ENCODE assay signal across 8 cellular contexts in the genomic region with DNA sequence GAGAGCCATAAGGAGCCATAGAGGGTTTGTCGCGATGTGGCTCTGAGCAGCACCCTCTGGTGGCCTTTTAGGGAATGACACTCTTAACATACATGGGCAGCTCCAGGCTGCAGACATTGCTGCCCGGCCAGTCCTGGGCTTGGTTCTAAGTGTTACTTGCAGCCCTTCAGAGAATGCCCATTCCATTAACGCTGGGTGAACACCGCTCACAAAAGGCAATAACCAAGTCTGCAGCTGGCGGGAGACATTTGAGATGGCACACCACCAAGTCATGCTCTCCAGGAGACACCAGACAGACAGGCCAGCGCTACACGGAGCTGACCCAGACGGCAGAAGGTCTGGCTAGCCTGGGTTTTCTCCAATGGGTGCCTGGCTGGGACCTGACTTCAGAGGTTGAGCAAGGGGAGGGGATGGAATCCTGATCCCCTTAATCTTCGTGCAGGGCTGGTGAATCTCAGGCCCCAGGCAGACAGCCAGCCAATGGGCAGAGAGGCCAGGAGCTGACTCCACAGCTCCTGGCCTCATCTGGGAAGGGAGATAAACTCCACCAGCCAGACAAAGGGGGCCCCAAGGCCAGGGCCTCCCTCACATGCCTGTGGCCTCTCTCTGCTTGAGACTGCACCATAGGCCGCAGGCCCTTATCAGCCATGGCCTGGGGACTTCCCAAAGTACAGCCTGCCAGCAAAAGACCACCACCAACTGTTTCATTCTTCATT. TPM values are rescaled to one million over a fixed set of nuclear protein-coding genes. Genes with fewer than 3 reads are reported as not detected.
DNase-seq lines count a peak whose midpoint lies in the region; ATAC-seq and TF ChIP-seq lines count a peak whose summit lies in the region.

No MANE protein-coding gene starts in this region.

- H3K9me3 ChIP-seq in adrenal gland (replicated peaks in 1 of 3) (no peaks in the 10 kb centered on the region), left ventricle myocardium inferior (replicated peaks) (no peaks in the 10 kb centered on the region)

- H3K27ac ChIP-seq in adrenal gland (peak overlapping the region in 4 of 5 donors; percentile 13 to 70 (median 58)), left ventricle myocardium inferior (replicated peaks) (peak overlapping the region; percentile 79), rectal smooth muscle tissue (ENCODE audit: low read depth, low read length) (peak overlapping the region; percentile 72)

- intact Hi-C loops in adrenal gland (cut with DNase I): loop anchor here in 1 of 2 donors (5.0 to 10.0 kb wide), 3 partner anchors 35 to 198 kb away; no protein-coding TSS in a partner anchor
- intact Hi-C loops in left ventricle myocardium inferior (cut with micrococcal nuclease): loop anchor here (5.0 kb wide), 1 partner anchor 200 kb away; no protein-coding TSS in a partner anchor

- H3K4me3 ChIP-seq in adrenal gland (no peak overlapping the region), left ventricle myocardium inferior (no peak overlapping the region), rectal smooth muscle tissue (ENCODE audit: low read length) (no peak overlapping the region)

- TF ChIP-seq POLR2A in adrenal gland (IDR thresholded peaks at IDR 0.05): no peak

- peaks cover 13 to 21% of the 10 kb centered on the region in 2 donors for H3K4me1 ChIP-seq in adrenal gland (replicated peaks in 1 of 2)
- peaks cover 22% of the 10 kb centered on the region for H3K4me1 ChIP-seq in left ventricle myocardium inferior
- H3K4me1 ChIP-seq in rectal smooth muscle tissue (ENCODE audit: control insufficient read depth, insufficient read depth, low read length): peaks cover 22% of the 10 kb centered on the region

- no peak overlapping the region for H3K9ac ChIP-seq in rectal smooth muscle tissue (ENCODE audit: low read length)

- peak; percentile 87 to 96 (median 93) for TF ChIP-seq CTCF in adrenal gland (IDR thresholded peaks at IDR 0.05)
- peak; percentile 93 for TF ChIP-seq CTCF in left ventricle myocardium inferior (IDR thresholded peaks at IDR 0.05; ENCODE audit: borderline replicate concordance)

- DNase-seq in AG20443 (ENCODE audit: low spot score) (peak; percentile 87), NCI-H1105 (lab: John Stamatoyannopoulos, UW) (peak; percentile 34), SW480 (ENCODE audit: low spot score) (peak; percentile 72), adrenal gland (peak; percentile 81 to 94 (median 87)), left ventricle myocardium inferior (peak; percentile 64)

- H3K27me3 ChIP-seq in adrenal gland (no peaks in the 10 kb centered on the region), left ventricle myocardium inferior (ENCODE audit: low read depth) (no peaks in the 10 kb centered on the region), rectal smooth muscle tissue (ENCODE audit: control insufficient read depth, insufficient read depth, low read length) (no peaks in the 10 kb centered on the region)

- no peaks in the 10 kb centered on the region for H3K36me3 ChIP-seq in adrenal gland (replicated peaks in 1 of 2)
- H3K36me3 ChIP-seq in left ventricle myocardium inferior: no peaks in the 10 kb centered on the region
- no peaks in the 10 kb centered on the region for H3K36me3 ChIP-seq in rectal smooth muscle tissue (ENCODE audit: control insufficient read depth, insufficient read depth, low read length)

- 20 to 37% (median 28%) methylated on average over 9 to 11 of the region's 11 CpGs for WGBS in adrenal gland, 4 donors

- ATAC-seq in GM19438 (IDR thresholded peaks at IDR 0.05; ENCODE audit: low read depth, unreplicated experiment): peak; percentile 66
- ATAC-seq in GM19395 (IDR thresholded peaks at IDR 0.05; ENCODE audit: unreplicated experiment): no peak

RNA-seq across cellular contexts. Expression of a gene that starts 58.8 kb away (rescaled TPM):
- total RNA-seq in adrenal gland (10 to 100 TPM; 39.7 to 74.6 (median 47.2) TPM), left ventricle myocardium inferior (36.8 TPM)
- 10 to 100 TPM; 22.5 to 34.8 (median 24.4) TPM for polyA plus RNA-seq in adrenal gland

Comparison
In these comparisons a context has a peak if more than half of its experiments do, and no peak if none do; other contexts are left out.
1. DNase-seq: peak in every context shown above with its lines; median percentile 87 in AG20443; 87 in adrenal gland; 72 in SW480; 64 in left ventricle myocardium inferior; 34 in NCI-H1105.